22 cellular contexts compared by ENCODE assay signal in the genomic region with DNA sequence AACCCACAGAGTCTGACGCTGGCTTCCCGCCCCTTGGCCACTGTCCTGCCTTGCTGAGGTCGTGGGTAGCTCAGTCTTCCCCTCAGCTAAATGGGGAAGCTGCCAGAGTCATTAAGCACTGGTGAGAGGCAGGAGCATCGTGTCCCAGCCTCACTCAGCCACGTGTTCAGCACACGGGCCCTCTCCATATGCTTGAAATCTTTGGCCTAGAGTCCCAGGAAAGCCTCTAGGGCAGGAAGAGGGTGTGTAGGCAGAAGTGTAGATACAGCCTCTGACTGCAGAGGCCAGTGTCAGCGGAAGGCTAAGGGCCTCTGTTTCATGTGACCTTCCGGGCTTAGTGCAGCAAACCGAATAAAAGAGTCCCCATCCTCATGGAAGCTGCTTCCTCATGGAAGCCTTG. TPM values are rescaled to one million over a fixed set of nuclear protein-coding genes. Genes with fewer than 3 reads are reported as not detected.
DNase-seq lines count a peak whose midpoint lies in the region; ATAC-seq and TF ChIP-seq lines count a peak whose summit lies in the region.
"Had no signal": no experiment of that assay in that cellular context is flagged by ENCODE, and none has a peak within 500 bp of the region (broad histone marks: within the 10 kb centered on the region; RNA-seq: fewer than 3 reads in every experiment).

No MANE protein-coding gene starts in this region.

- no peaks in the 10 kb centered on the region for H3K27me3 Mint-ChIP-seq in CD8-positive, alpha-beta T cell (ENCODE audit: low read depth)
- no peaks in the 10 kb centered on the region for H3K27me3 Mint-ChIP-seq in activated CD8-positive, alpha-beta T cell treated with anti-CD3 and anti-CD28 coated beads, Interleukin-2, amount 10 ng/mL, durations not matched to agents 7 days and 5 days (ENCODE audit: low read depth)
- H3K27me3 Mint-ChIP-seq: activated CD4-positive, alpha-beta T cell treated with anti-CD3 and anti-CD28 coated beads, Interleukin-2, amount 10 ng/mL, durations not matched to agents 24 days and 14 days had no signal

- no peak for ATAC-seq in CD8-positive, alpha-beta T cell
- ATAC-seq in activated CD8-positive, alpha-beta T cell treated with anti-CD3 and anti-CD28 coated beads, Interleukin-2, amount 10 ng/mL, durations not matched to agents 7 days and 5 days, result no peak
- ATAC-seq in lower lobe of right lung (no peak), GM19023 (IDR thresholded peaks at IDR 0.05; ENCODE audit: unreplicated experiment) (no peak)
- ATAC-seq: left colon, mucosa of descending colon, PC-3 had no signal

- DNase-seq in CD8-positive, alpha-beta T cell, result no peak
- no peak for DNase-seq in activated CD8-positive, alpha-beta T cell treated with anti-CD3 and anti-CD28 coated beads, Interleukin-2, amount 10 ng/mL, durations not matched to agents 7 days and 5 days
- DNase-seq in lower lobe of right lung (no peak), NAMALWA (ENCODE audit: low spot score) (no peak)
- no peak for DNase-seq in effector memory CD4-positive, alpha-beta T cell
- DNase-seq: activated CD4-positive, alpha-beta T cell treated with anti-CD3 and anti-CD28 coated beads, Interleukin-2, amount 10 ng/mL, durations not matched to agents 24 days and 14 days; activated CD8-positive, alpha-beta memory T cell treated with anti-CD3 and anti-CD28 coated beads, Interleukin-2, amount 50 U/mL, for 4 hours; activated gamma-delta T cell; cortex of kidney; DMS79; left colon; mucosa of descending colon; NCI-H446; PC-3; SIG-M5; stimulated activated naive CD4-positive, alpha-beta T cell treated with Interleukin-2 at 50 U/mL for 16 hours had no signal

- no peak overlapping the region for H3K4me3 Mint-ChIP-seq in CD8-positive, alpha-beta T cell
- H3K4me3 Mint-ChIP-seq in activated CD8-positive, alpha-beta T cell treated with anti-CD3 and anti-CD28 coated beads, Interleukin-2, amount 10 ng/mL, durations not matched to agents 7 days and 5 days, result no peak overlapping the region
- H3K4me3 Mint-ChIP-seq: activated CD4-positive, alpha-beta T cell treated with anti-CD3 and anti-CD28 coated beads, Interleukin-2, amount 10 ng/mL, durations not matched to agents 24 days and 14 days; neural progenitor cell had no signal

- H3K4me3 ChIP-seq in BLaER1, result peak overlapping the region; percentile 61; the same call in 1 of the 2 replicates
- H3K4me3 ChIP-seq in CD8-positive, alpha-beta T cell (ENCODE audit: low read depth, low read length), result no peak overlapping the region
- no peak overlapping the region for H3K4me3 ChIP-seq in lower lobe of right lung
- H3K4me3 ChIP-seq in effector memory CD4-positive, alpha-beta T cell (ENCODE audit: insufficient read depth, low read depth, low read length, poor library complexity, severe bottlenecking), result no peak overlapping the region
- H3K4me3 ChIP-seq: HAP-1, mucosa of descending colon, neural progenitor cell, skin epidermis had no signal

- peaks cover 55% of the 10 kb centered on the region for H3K36me3 Mint-ChIP-seq in CD8-positive, alpha-beta T cell
- peaks cover 10% of the 10 kb centered on the region for H3K36me3 Mint-ChIP-seq in activated CD8-positive, alpha-beta T cell treated with anti-CD3 and anti-CD28 coated beads, Interleukin-2, amount 10 ng/mL, durations not matched to agents 7 days and 5 days (ENCODE audit: low read depth)

- POLR2A ChIA-PET in CD8-positive, alpha-beta T cell (lab: Charles Lee), result no interaction called here
- POLR2A ChIA-PET in activated CD8-positive, alpha-beta T cell treated with anti-CD3 and anti-CD28 coated beads, Interleukin-2, amount 10 ng/mL, durations not matched to agents 7 days and 5 days (lab: Charles Lee), result no interaction called here

- H3K27ac Mint-ChIP-seq in CD8-positive, alpha-beta T cell, result peak overlapping the region; percentile 64
- H3K27ac Mint-ChIP-seq in activated CD8-positive, alpha-beta T cell treated with anti-CD3 and anti-CD28 coated beads, Interleukin-2, amount 10 ng/mL, durations not matched to agents 7 days and 5 days, result peak overlapping the region; percentile 10
- H3K27ac Mint-ChIP-seq: neural progenitor cell had no signal

- H3K4me2 ChIP-seq in BLaER1, result peak overlapping the region; percentile 97
- H3K4me2 ChIP-seq: neural progenitor cell had no signal

- peak overlapping the region; percentile 92 for H3K27ac ChIP-seq in BLaER1
- no peak overlapping the region for H3K27ac ChIP-seq in CD8-positive, alpha-beta T cell (ENCODE audit: low read depth, low read length)
- H3K27ac ChIP-seq in lower lobe of right lung, result peak overlapping the region; percentile 53
- no peak overlapping the region for H3K27ac ChIP-seq in effector memory CD4-positive, alpha-beta T cell (ENCODE audit: insufficient read depth, low read length, poor library complexity, severe bottlenecking)
- H3K27ac ChIP-seq: neural progenitor cell had no signal

- CTCF ChIA-PET in CD8-positive, alpha-beta T cell (lab: Charles Lee), result no interaction called here
- CTCF ChIA-PET in activated CD8-positive, alpha-beta T cell treated with anti-CD3 and anti-CD28 coated beads, Interleukin-2, amount 10 ng/mL, durations not matched to agents 7 days and 5 days (lab: Charles Lee), result interaction anchor here (0.6 kb wide), 1 partner anchor 638 kb away, joined by 3 read pairs; no protein-coding TSS in a partner anchor

- H3K27me3 ChIP-seq in BLaER1 (no peaks in the 10 kb centered on the region), lower lobe of right lung (ENCODE audit: low read depth) (no peaks in the 10 kb centered on the region)
- no peaks in the 10 kb centered on the region for H3K27me3 ChIP-seq in CD8-positive, alpha-beta T cell (ENCODE audit: insufficient read depth, low read length)
- no peaks in the 10 kb centered on the region for H3K27me3 ChIP-seq in effector memory CD4-positive, alpha-beta T cell (replicated peaks; ENCODE audit: control insufficient read depth, insufficient read depth, low read length, poor library complexity, severe bottlenecking)
- H3K27me3 ChIP-seq: neural progenitor cell had no signal

- H3K9me3 ChIP-seq in BLaER1 (no peaks in the 10 kb centered on the region), lower lobe of right lung (no peaks in the 10 kb centered on the region)
- no peaks in the 10 kb centered on the region for H3K9me3 ChIP-seq in CD8-positive, alpha-beta T cell (ENCODE audit: low read length)
- no peaks in the 10 kb centered on the region for H3K9me3 ChIP-seq in effector memory CD4-positive, alpha-beta T cell (ENCODE audit: control insufficient read depth, low read length)
- H3K9me3 ChIP-seq: HAP-1, mucosa of descending colon had no signal

- H3K4me1 ChIP-seq in BLaER1 (peaks cover 87% of the 10 kb centered on the region), lower lobe of right lung (peaks cover 44% of the 10 kb centered on the region)
- H3K4me1 ChIP-seq in CD8-positive, alpha-beta T cell (ENCODE audit: insufficient read depth, low read length), result no peaks in the 10 kb centered on the region
- no peaks in the 10 kb centered on the region for H3K4me1 ChIP-seq in effector memory CD4-positive, alpha-beta T cell (ENCODE audit: control insufficient read depth, insufficient read depth, low read length, poor library complexity, severe bottlenecking)
- H3K4me1 ChIP-seq: HAP-1, neural progenitor cell had no signal

- H4K20me1 ChIP-seq in BLaER1, result no peaks in the 10 kb centered on the region; the same call in 1 of the 2 replicates

- peak overlapping the region; percentile 76 for H3K9ac ChIP-seq in BLaER1
- H3K9ac ChIP-seq: neural progenitor cell had no signal

- TF ChIP-seq CTCF in CD8-positive, alpha-beta T cell (IDR thresholded peaks at IDR 0.05), result no peak
- TF ChIP-seq CTCF in lower lobe of right lung (IDR thresholded peaks at IDR 0.05), result no peak

- no peaks in the 10 kb centered on the region for H3K9me3 Mint-ChIP-seq in CD8-positive, alpha-beta T cell
- no peaks in the 10 kb centered on the region for H3K9me3 Mint-ChIP-seq in activated CD8-positive, alpha-beta T cell treated with anti-CD3 and anti-CD28 coated beads, Interleukin-2, amount 10 ng/mL, durations not matched to agents 7 days and 5 days (ENCODE audit: insufficient read depth)
- H3K9me3 Mint-ChIP-seq: activated CD4-positive, alpha-beta T cell treated with anti-CD3 and anti-CD28 coated beads, Interleukin-2, amount 10 ng/mL, durations not matched to agents 24 days and 14 days; neural progenitor cell had no signal

- peaks cover 25% of the 10 kb centered on the region for H3K4me1 Mint-ChIP-seq in CD8-positive, alpha-beta T cell (ENCODE audit: low read depth)
- H3K4me1 Mint-ChIP-seq in activated CD8-positive, alpha-beta T cell treated with anti-CD3 and anti-CD28 coated beads, Interleukin-2, amount 10 ng/mL, durations not matched to agents 7 days and 5 days (ENCODE audit: low read depth), result peaks cover 35% of the 10 kb centered on the region

- intact Hi-C loops in CD8-positive, alpha-beta T cell (cut with DNase I, micrococcal nuclease), result no loop called here
- intact Hi-C loops in lower lobe of right lung (cut with DNase I), result no loop called here

- peaks cover 10% of the 10 kb centered on the region; the same call in 1 of the 2 replicates for H3K36me3 ChIP-seq in BLaER1
- peaks cover 16% of the 10 kb centered on the region for H3K36me3 ChIP-seq in CD8-positive, alpha-beta T cell (ENCODE audit: insufficient read depth, low read length)
- H3K36me3 ChIP-seq in lower lobe of right lung, result peaks cover 5% of the 10 kb centered on the region
- peaks cover 9% of the 10 kb centered on the region for H3K36me3 ChIP-seq in effector memory CD4-positive, alpha-beta T cell (ENCODE audit: control insufficient read depth, insufficient read depth, low read length)
- H3K36me3 ChIP-seq: neural progenitor cell had no signal

RNA-seq across cellular contexts. Expression of a gene that starts 4.1 kb away (rescaled TPM):
- total RNA-seq in CD8-positive, alpha-beta T cell, result 1 to 10 TPM; 2.4 to 3.0 TPM
- total RNA-seq in activated CD8-positive, alpha-beta T cell treated with anti-CD3 and anti-CD28 coated beads, Interleukin-2, amount 10 ng/mL, durations not matched to agents 7 days and 5 days, result 10 to 100 TPM; 14.7 to 18.3 TPM
- total RNA-seq in lower lobe of right lung, result 8.2 TPM

RNA-seq across cellular contexts. Expression of a gene that starts 12.4 kb away (rescaled TPM):
- total RNA-seq in CD8-positive, alpha-beta T cell, result not detected
- total RNA-seq in activated CD8-positive, alpha-beta T cell treated with anti-CD3 and anti-CD28 coated beads, Interleukin-2, amount 10 ng/mL, durations not matched to agents 7 days and 5 days, result under 1 TPM; 0.78 to 0.79 TPM
- total RNA-seq in lower lobe of right lung, result 0.15 TPM
- total RNA-seq: activated CD4-positive, alpha-beta T cell treated with anti-CD3 and anti-CD28 coated beads, Interleukin-2, amount 10 ng/mL, durations not matched to agents 24 days and 14 days; bronchial epithelial cell; PC-3 had no signal

RNA-seq across cellular contexts. Expression of a gene that starts 41.7 kb away (rescaled TPM):
- total RNA-seq in CD8-positive, alpha-beta T cell, result not detected
- total RNA-seq in activated CD8-positive, alpha-beta T cell treated with anti-CD3 and anti-CD28 coated beads, Interleukin-2, amount 10 ng/mL, durations not matched to agents 7 days and 5 days, result not detected
- total RNA-seq in lower lobe of right lung, result 66.8 TPM
- total RNA-seq: activated CD4-positive, alpha-beta T cell treated with anti-CD3 and anti-CD28 coated beads, Interleukin-2, amount 10 ng/mL, durations not matched to agents 24 days and 14 days; bronchial epithelial cell; left colon; PC-3 had no signal

RNA-seq across cellular contexts. Expression of a gene that starts 50.4 kb away (rescaled TPM):
- total RNA-seq in CD8-positive, alpha-beta T cell, result not detected
- total RNA-seq in activated CD8-positive, alpha-beta T cell treated with anti-CD3 and anti-CD28 coated beads, Interleukin-2, amount 10 ng/mL, durations not matched to agents 7 days and 5 days, result not detected
- 1.8 TPM for total RNA-seq in lower lobe of right lung
- total RNA-seq: activated CD4-positive, alpha-beta T cell treated with anti-CD3 and anti-CD28 coated beads, Interleukin-2, amount 10 ng/mL, durations not matched to agents 24 days and 14 days; bronchial epithelial cell; left colon; PC-3 had no signal

Comparison
In these comparisons a context has a peak if more than half of its experiments do, and no peak if none do; other contexts are left out.
1. H3K27ac ChIP-seq: peak in BLaER1 (single experiment) and lower lobe of right lung (single experiment); none in CD8-positive, alpha-beta T cell (single experiment) and effector memory CD4-positive, alpha-beta T cell (single experiment).
2. RNA of a gene that starts 41.7 kb away (total RNA-seq): 66.8 TPM in lower lobe of right lung (single experiment); not detected in CD8-positive, alpha-beta T cell and not detected in activated CD8-positive, alpha-beta T cell treated with anti-CD3 and anti-CD28 coated beads, Interleukin-2, amount 10 ng/mL, durations not matched to agents 7 days and 5 days; every median in the first group is over 10 times any median in the second.